Comparison of ENCODE assay signal across 17 cellular contexts in the genomic region with DNA sequence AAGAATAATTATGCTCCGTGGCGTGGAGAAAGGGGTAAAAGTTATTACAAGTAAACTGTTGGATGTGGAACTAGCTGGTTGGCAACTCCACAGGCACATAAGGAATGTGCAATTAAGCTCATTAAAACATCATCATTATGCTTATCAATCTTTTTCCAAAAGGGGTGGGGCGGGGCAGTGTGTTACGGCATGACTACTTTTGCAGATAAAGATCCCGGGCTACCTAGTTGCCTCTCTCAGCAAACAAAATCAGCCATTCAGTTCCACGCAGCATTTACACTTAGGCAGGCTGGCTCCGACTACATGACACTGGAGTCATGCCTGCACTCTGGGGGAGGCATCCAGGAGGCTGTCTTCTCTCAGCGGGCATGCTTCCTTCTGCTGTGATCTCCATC.
DNase-seq lines count a peak whose midpoint lies in the region; ATAC-seq and TF ChIP-seq lines count a peak whose summit lies in the region.
"Had no signal": no experiment of that assay in that cellular context is flagged by ENCODE, and none has a peak within 500 bp of the region (broad histone marks: within the 10 kb centered on the region; RNA-seq: fewer than 3 reads in every experiment).

No MANE protein-coding gene starts in this region.

- H2AFZ ChIP-seq in trophoblast cell (ENCODE audit: insufficient read depth, low read length, poor library complexity) = peak overlapping the region; percentile 33

- H3K18ac ChIP-seq in trophoblast cell (ENCODE audit: low read length) = no peak overlapping the region

- no peaks in the 10 kb centered on the region for H3K27me3 Mint-ChIP-seq in brain

- no peak overlapping the region for H3K23ac ChIP-seq in trophoblast cell (ENCODE audit: low read length)

- no peaks in the 10 kb centered on the region for H3K36me3 ChIP-seq in trophoblast cell (ENCODE audit: control insufficient read depth in 1 of 2, insufficient read depth in 2 of 2, low read length in 2 of 2)
- H3K36me3 ChIP-seq in right atrium auricular region = no peaks in the 10 kb centered on the region

- intact Hi-C loops in left colon (cut with DNase I, micrococcal nuclease) = no loop called here

- ATAC-seq in left colon (peak; percentile 61), HG02610 (IDR thresholded peaks at IDR 0.05; ENCODE audit: unreplicated experiment) (no peak)

- H3K14ac ChIP-seq in trophoblast cell (ENCODE audit: low read length) = no peak overlapping the region

- H3K79me1 ChIP-seq in trophoblast cell (ENCODE audit: low read length) = peaks cover 22% of the 10 kb centered on the region

- no peak overlapping the region for H2AK5ac ChIP-seq in trophoblast cell (ENCODE audit: low read length)

- H3K9ac ChIP-seq in trophoblast cell (ENCODE audit: low read length) = no peak overlapping the region
- H3K9ac ChIP-seq: BLaER1 treated with 17β-estradiol and CSF1 and Interleukin-3, amounts not matched to agents 10 nM and 100 nM had no signal

- H2BK5ac ChIP-seq in trophoblast cell (ENCODE audit: low read depth, low read length, poor library complexity) = no peak overlapping the region

- H3K36me3 Mint-ChIP-seq in brain = no peaks in the 10 kb centered on the region

- H3K4me3 Mint-ChIP-seq in brain = peak overlapping the region in 4 of 5 experiments; percentile 57 to 71 (median 62)
- H3K4me3 Mint-ChIP-seq: HFFc6 had no signal

- no peak overlapping the region for H4K12ac ChIP-seq in trophoblast cell (ENCODE audit: low read depth, low read length)

- peak; percentile 47 for DNase-seq in NCI-H69 (lab: John Stamatoyannopoulos, UW)
- DNase-seq in left colon = no peak
- peak in 1 of 2 donors; percentile 31 for DNase-seq in trophoblast cell
- no peak for DNase-seq in right atrium auricular region (ENCODE audit: low spot score)
- DNase-seq in stimulated activated naive CD4-positive, alpha-beta T cell (lab: John Stamatoyannopoulos, UW) = no peak
- DNase-seq in activated T-cell treated with anti-CD3 and anti-CD28 coated beads for 4 hours = no peak
- DNase-seq: DMS153, EL, GOT3, HFFc6, KBM-7, NCI-H1092 treated with DMSO at 0.1 percent for 48 hours, NCI-H187, SIG-M5 had no signal

- H3K4me2 ChIP-seq in trophoblast cell (ENCODE audit: low read length) = peak overlapping the region; percentile 38
- H3K4me2 ChIP-seq: BLaER1 treated with 17β-estradiol and CSF1 and Interleukin-3, amounts not matched to agents 10 nM and 100 nM had no signal

- peaks cover 46% of the 10 kb centered on the region for H3K4me1 Mint-ChIP-seq in brain

- H3K9me3 ChIP-seq in trophoblast cell (ENCODE audit: insufficient read depth, low read depth, low read length) = no peaks in the 10 kb centered on the region
- H3K9me3 ChIP-seq in right atrium auricular region = no peaks in the 10 kb centered on the region
- H3K9me3 ChIP-seq: BLaER1 treated with 17β-estradiol and CSF1 and Interleukin-3, amounts not matched to agents 10 nM and 100 nM had no signal

- TF ChIP-seq CTCF in brain (conservative IDR thresholded peaks at IDR 0.05) = no peak
- TF ChIP-seq CTCF in right atrium auricular region (IDR thresholded peaks at IDR 0.05) = no peak

- no peak overlapping the region for H3K4ac ChIP-seq in trophoblast cell (ENCODE audit: low read depth, low read length)

- peak overlapping the region; percentile 54 for H2BK120ac ChIP-seq in trophoblast cell (ENCODE audit: insufficient read depth, low read length, poor library complexity)

- H3K27ac ChIP-seq in trophoblast cell (ENCODE audit: low read depth, low read length) (peak overlapping the region; percentile 39), right atrium auricular region (no peak overlapping the region)
- H3K27ac ChIP-seq: BLaER1 treated with 17β-estradiol and CSF1 and Interleukin-3, amounts not matched to agents 10 nM and 100 nM had no signal

- H3K4me1 ChIP-seq in trophoblast cell (ENCODE audit: control insufficient read depth in 1 of 2, insufficient read depth in 2 of 2, low read length in 2 of 2) (peaks cover 24 to 32% of the 10 kb centered on the region in 2 experiments), right atrium auricular region (no peaks in the 10 kb centered on the region)

- H4K91ac ChIP-seq in trophoblast cell (ENCODE audit: low read depth, low read length) = peak overlapping the region; percentile 51

- peak overlapping the region in 3 of 5 experiments; percentile 10 to 55 (median 36) for H3K27ac Mint-ChIP-seq in brain
- H3K27ac Mint-ChIP-seq: HFFc6 had no signal

- H3K4me3 ChIP-seq in trophoblast cell (ENCODE audit: low read depth, low read length) (no peak overlapping the region), right atrium auricular region (no peak overlapping the region)
- H3K4me3 ChIP-seq: BLaER1 treated with 17β-estradiol and CSF1 and Interleukin-3, amounts not matched to agents 10 nM and 100 nM had no signal

- H4K8ac ChIP-seq in trophoblast cell (ENCODE audit: low read depth, low read length) = peak overlapping the region; percentile 25

- no CpG with 5 or more reads among the region's 8 CpGs for WGBS in trophoblast cell (ENCODE audit: extremely low coverage, insufficient coverage, insufficient read length)

- no peaks in the 10 kb centered on the region for H3K79me2 ChIP-seq in trophoblast cell (ENCODE audit: control insufficient read depth, insufficient read depth, low read length, poor library complexity)

- H3K9me3 Mint-ChIP-seq in brain = no peaks in the 10 kb centered on the region
- H3K9me3 Mint-ChIP-seq: HFFc6 had no signal

- peak overlapping the region; percentile 58 for H2BK12ac ChIP-seq in trophoblast cell (ENCODE audit: low read length)

- no peaks in the 10 kb centered on the region for H3K27me3 ChIP-seq in trophoblast cell (ENCODE audit: insufficient read depth, low read length)
- H3K27me3 ChIP-seq in right atrium auricular region = no peaks in the 10 kb centered on the region
- H3K27me3 ChIP-seq: BLaER1 treated with 17β-estradiol and CSF1 and Interleukin-3, amounts not matched to agents 10 nM and 100 nM had no signal
